8 cellular contexts compared by ENCODE assay signal in the genomic region with DNA sequence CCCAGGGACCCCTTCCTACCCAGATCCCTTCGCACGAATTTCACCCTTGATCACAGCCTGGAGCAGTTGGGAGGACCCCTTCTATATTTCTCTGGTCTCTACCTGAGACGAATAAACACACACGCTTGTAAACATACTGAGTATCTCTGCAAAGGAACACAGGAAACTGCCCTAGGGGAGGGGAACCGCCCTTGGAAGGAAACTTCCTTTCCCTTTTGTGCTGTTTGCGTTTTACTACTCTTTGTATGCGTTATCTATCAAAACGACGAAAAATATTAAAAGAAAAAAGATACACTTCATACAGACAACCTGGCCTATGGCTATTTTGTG. TPM values are rescaled to one million over a fixed set of nuclear protein-coding genes. Genes with fewer than 3 reads are reported as not detected.
DNase-seq lines count a peak whose midpoint lies in the region; ATAC-seq and TF ChIP-seq lines count a peak whose summit lies in the region.

No MANE protein-coding gene starts in this region.

- peaks cover 25% of the 10 kb centered on the region for H3K4me1 Mint-ChIP-seq in brain

- no peak for TF ChIP-seq POLR2A in right lobe of liver (IDR thresholded peaks at IDR 0.05)

- intact Hi-C loops in right lobe of liver (cut with DNase I), result no loop called here
- intact Hi-C loops in upper lobe of right lung (cut with DNase I), result no loop called here

- peak overlapping the region; percentile 90 to 95 (median 94) for H3K27ac Mint-ChIP-seq in brain

- no peaks in the 10 kb centered on the region for H3K9me3 Mint-ChIP-seq in brain

- H3K36me3 Mint-ChIP-seq in brain, result peaks cover 31% of the 10 kb centered on the region

- no peaks in the 10 kb centered on the region for H3K9me3 ChIP-seq in HUES6 (ENCODE audit: control insufficient read depth, insufficient read depth, low read depth, low read length)
- H3K9me3 ChIP-seq in right lobe of liver, result no peaks in the 10 kb centered on the region
- H3K9me3 ChIP-seq in upper lobe of right lung, result no peaks in the 10 kb centered on the region

- H3K36me3 ChIP-seq in HUES6 (ENCODE audit: control insufficient read depth, insufficient read depth, low read length) (peaks cover 25% of the 10 kb centered on the region), right lobe of liver (peaks cover 0 to 13% (median 2%) of the 10 kb centered on the region in 4 donors), upper lobe of right lung (peaks cover 37% of the 10 kb centered on the region)

- H3K27me3 ChIP-seq in HUES6 (ENCODE audit: control insufficient read depth, insufficient read depth, low read length) (no peaks in the 10 kb centered on the region), right lobe of liver (no peaks in the 10 kb centered on the region), upper lobe of right lung (no peaks in the 10 kb centered on the region)

- TF ChIP-seq CTCF in C4-2B (conservative IDR thresholded peaks at IDR 0.05), result no peak
- no peak for TF ChIP-seq CTCF in brain (conservative IDR thresholded peaks at IDR 0.05)
- TF ChIP-seq CTCF in right lobe of liver (IDR thresholded peaks at IDR 0.05), result no peak
- TF ChIP-seq CTCF in upper lobe of right lung (IDR thresholded peaks at IDR 0.05), result no peak

- H3K4me3 ChIP-seq in HUES6 (ENCODE audit: low read depth, low read length), result peak overlapping the region; percentile 83
- H3K4me3 ChIP-seq in right lobe of liver, result peak overlapping the region; percentile 72 to 96 (median 93)
- H3K4me3 ChIP-seq in upper lobe of right lung, result peak overlapping the region; percentile 99

- peaks cover 7% of the 10 kb centered on the region for H3K27me3 Mint-ChIP-seq in brain

- H3K9ac ChIP-seq in HUES6 (ENCODE audit: low read length), result peak overlapping the region; percentile 79

- H3K27ac ChIP-seq in C4-2B, result peak overlapping the region; percentile 80
- no peak overlapping the region for H3K27ac ChIP-seq in HUES6 (ENCODE audit: low read depth, low read length)
- H3K27ac ChIP-seq in right lobe of liver, result peak overlapping the region; percentile 67 to 79 (median 74)
- peak overlapping the region; percentile 88 for H3K27ac ChIP-seq in upper lobe of right lung

- DNase-seq in right lobe of liver, result no peak
- no peak for DNase-seq in upper lobe of right lung
- no peak for DNase-seq in activated gamma-delta T cell treated with Interleukin-2 at 50 U/mL for 16 hours
- no peak for DNase-seq in ecto neural progenitor cell (ENCODE audit: low spot score)

- 2% methylated on average over 7 of the region's 9 CpGs for WGBS in right lobe of liver (ENCODE audit: insufficient coverage, low coverage, low lambda C conversion rate, missing lambda C conversion rate)

- H3K4me1 ChIP-seq in HUES6 (ENCODE audit: control insufficient read depth, insufficient read depth, low read length), result no peaks in the 10 kb centered on the region
- no peaks in the 10 kb centered on the region for H3K4me1 ChIP-seq in right lobe of liver
- H3K4me1 ChIP-seq in upper lobe of right lung, result peaks cover 22% of the 10 kb centered on the region

- H3K4me3 Mint-ChIP-seq in brain, result peak overlapping the region; percentile 93 to 97 (median 96)

- ATAC-seq in right lobe of liver (peak; percentile 4 to 13 (median 10)), upper lobe of right lung (no peak), HG03175 (IDR thresholded peaks at IDR 0.05; ENCODE audit: unreplicated experiment) (no peak)

RNA-seq across cellular contexts. Expression of a gene that starts 0.8 kb away (rescaled TPM):
- polyA plus RNA-seq in brain (ENCODE audit: insufficient read depth, low read depth, low replicate concordance), result 63.8 TPM
- total RNA-seq in right lobe of liver (10 to 100 TPM; 13.9 to 28.3 (median 24.2) TPM), upper lobe of right lung (78.1 TPM)

RNA-seq across cellular contexts. Expression of a gene that starts 4.1 kb away (rescaled TPM):
- polyA plus RNA-seq in brain (ENCODE audit: insufficient read depth, low read depth, low replicate concordance), result not detected
- total RNA-seq in right lobe of liver (1 to 10 TPM in 2 of 6 experiments, not detected in 4; 1.6 to 1.8 TPM), upper lobe of right lung (not detected)

Comparison
In these comparisons a context has a peak if more than half of its experiments do, and no peak if none do; other contexts are left out.
1. ATAC-seq: peak in right lobe of liver (4 of 4); none in upper lobe of right lung (single experiment) and HG03175 (single experiment).
2. Peak in every context shown above with its lines, with median percentiles within 50 percentile points of each other: H3K4me3 ChIP-seq.